In genomic region chr5:35856186-35857003, GRCh38 we compare ENCODE assay signal across 8 cellular contexts. TPM values are rescaled to one million over a fixed set of nuclear protein-coding genes. Genes with fewer than 3 reads are reported as not detected.
A peak's percentile ranks its signal among the peaks of the same experiment; 100 is the strongest.
DNase-seq lines count a peak whose midpoint lies in the region; ATAC-seq and TF ChIP-seq lines count a peak whose summit lies in the region.

TSS of gene IL7R (plus strand) at chr5:35856891. CDS start at chr5:35856978, 87 bp downstream.

- no peaks in the 10 kb centered on the region for H3K27me3 ChIP-seq in body of pancreas

- H3K4me3 ChIP-seq in body of pancreas, result no peak within 1 kb of the TSS

- H3K4me1 ChIP-seq in body of pancreas, result no peaks in the 10 kb centered on the region

- H3K27ac ChIP-seq in body of pancreas, result no peak within 1 kb of the TSS

- ATAC-seq in GM19328 (IDR thresholded peaks at IDR 0.05; ENCODE audit: unreplicated experiment) (peak; percentile 39), body of pancreas (no peak), sciatic nerve (peak; percentile 29), HG03045 (IDR thresholded peaks at IDR 0.05; ENCODE audit: unreplicated experiment) (no peak), HG03159 (IDR thresholded peaks at IDR 0.05; ENCODE audit: unreplicated experiment) (no peak)

- intact Hi-C loops in body of pancreas (cut with DNase I), result no loop called here
- intact Hi-C loops in sciatic nerve (cut with DNase I), result no loop called here

- no peak for TF ChIP-seq CTCF in body of pancreas (IDR thresholded peaks at IDR 0.05)

- peak in 2 of 3 donors; percentile 50 to 54 for TF ChIP-seq POLR2A in body of pancreas (IDR thresholded peaks at IDR 0.05)

- DNase-seq in MV-4-11 (lab: John Stamatoyannopoulos, UW), result peak; percentile 90
- no peak for DNase-seq in body of pancreas
- DNase-seq in sciatic nerve (ENCODE audit: low spot score), result no peak
- no peak for DNase-seq in nucleus accumbens (lab: John Stamatoyannopoulos, UW)
- DNase-seq in GF-D8 (lab: John Stamatoyannopoulos, UW), result no peak

- no peaks in the 10 kb centered on the region for H3K9me3 ChIP-seq in body of pancreas

- H3K36me3 ChIP-seq in body of pancreas (replicated peaks in 1 of 2; ENCODE audit: insufficient read depth in 1 of 2, low read depth in 2 of 2), result no peaks in the 10 kb centered on the region

- WGBS in body of pancreas, 2 donors, result 85 to 89% methylated on average over 5 of the region's 5 CpGs

RNA-seq across cellular contexts. Expression of gene IL7R, which starts in this region (rescaled TPM):
- total RNA-seq in body of pancreas (10 to 100 TPM; 13.5 to 27.0 TPM), sciatic nerve (7.8 TPM)

Comparison
In these comparisons a context has a peak if more than half of its experiments do, and no peak if none do; other contexts are left out.
1. ATAC-seq: peak in GM19328 (single experiment) and sciatic nerve (single experiment); none in body of pancreas (single experiment), HG03045 (single experiment) and HG03159 (single experiment).